ENCODE assay signal across 8 cellular contexts in genomic region chr16:88705746-88706287, GRCh38. TPM values are rescaled to one million over a fixed set of nuclear protein-coding genes. Genes with fewer than 3 reads are reported as not detected.
A peak's percentile ranks its signal among the peaks of the same experiment; 100 is the strongest.
DNase-seq lines count a peak whose midpoint lies in the region; ATAC-seq and TF ChIP-seq lines count a peak whose summit lies in the region.

No MANE protein-coding gene starts in this region.

- H3K27me3 Mint-ChIP-seq in brain = no peaks in the 10 kb centered on the region

- in situ Hi-C loops in GM13976 (cut with MboI; ENCODE audit: low sequenced_read_pairs, unreplicated experiment) = no loop called here

- DNase-seq in Jurkat, Clone E6-1 (ENCODE audit: low read depth, low spot score) = no peak
- DNase-seq in left lobe of liver (ENCODE audit: low spot score) (no peak), thoracic aorta (ENCODE audit: low spot score) (no peak), GM13976 (ENCODE audit: low spot score) (no peak), T1000 (lab: John Stamatoyannopoulos, UW) (no peak)

- H3K27ac Mint-ChIP-seq in brain = peak overlapping the region; percentile 50 to 93 (median 86)

- H3K36me3 ChIP-seq in DOHH2 (ENCODE audit: control insufficient read depth, low read length) (peaks cover 20% of the 10 kb centered on the region), thoracic aorta (peaks cover 2% of the 10 kb centered on the region)

- no peaks in the 10 kb centered on the region for H3K9me3 ChIP-seq in DOHH2 (ENCODE audit: control insufficient read depth, insufficient read depth, low read length)
- H3K9me3 ChIP-seq in thoracic aorta = no peaks in the 10 kb centered on the region

- H3K4me1 Mint-ChIP-seq in brain = peaks cover 29% of the 10 kb centered on the region

- no peaks in the 10 kb centered on the region for H3K9me3 Mint-ChIP-seq in brain

- H3F3A ChIP-seq in DOHH2 (ENCODE audit: control insufficient read depth, insufficient read depth) = peaks cover 15% of the 10 kb centered on the region

- H3K4me3 Mint-ChIP-seq in brain = peak overlapping the region; percentile 89 to 94 (median 92)

- H3K4me1 ChIP-seq in DOHH2 (ENCODE audit: control insufficient read depth, low read length) = peaks cover 65% of the 10 kb centered on the region
- H3K4me1 ChIP-seq in thoracic aorta (ENCODE audit: control insufficient read depth in 1 of 2, low read depth in 2 of 2) = peaks cover 24 to 35% of the 10 kb centered on the region in 2 donors

- H3K27me3 ChIP-seq in DOHH2 (ENCODE audit: control insufficient read depth, low read length) = no peaks in the 10 kb centered on the region
- no peaks in the 10 kb centered on the region for H3K27me3 ChIP-seq in thoracic aorta (replicated peaks; ENCODE audit: insufficient read depth)

- no peak for TF ChIP-seq CTCF in DOHH2 (IDR thresholded peaks at IDR 0.05; ENCODE audit: low read depth, low read length, poor library complexity, severe bottlenecking)
- TF ChIP-seq CTCF in brain (conservative IDR thresholded peaks at IDR 0.05) = no peak
- TF ChIP-seq CTCF in thoracic aorta (IDR thresholded peaks at IDR 0.05) = no peak
- TF ChIP-seq CTCF in GM13976 (IDR thresholded peaks at IDR 0.05; ENCODE audit: borderline replicate concordance, control extremely low read depth, extremely low read depth, insufficient read depth, missing control alignments) = no peak

- peak overlapping the region; percentile 83 for H3K4me2 ChIP-seq in DOHH2 (ENCODE audit: low read length)

- H3K27ac ChIP-seq in DOHH2 (ENCODE audit: low read depth, low read length) (peak overlapping the region; percentile 27), thoracic aorta (peak overlapping the region; percentile 51 to 62)

- peak; percentile 9 for ATAC-seq in GM21526 (IDR thresholded peaks at IDR 0.05; ENCODE audit: low FRiP score, unreplicated experiment)
- ATAC-seq in left lobe of liver = peak; percentile 36
- ATAC-seq in thoracic aorta (ENCODE audit: insufficient number of reproducible peaks, low FRiP score, low read depth) = peak; percentile 20

- H3K4me3 ChIP-seq in DOHH2 (ENCODE audit: low read length) (peak overlapping the region; percentile 81), thoracic aorta (peak overlapping the region; percentile 99)
- peak overlapping the region; percentile 60 for H3K4me3 ChIP-seq in Jurkat, Clone E6-1 (ENCODE audit: low read length)

- H3K9me2 ChIP-seq in DOHH2 (replicated peaks; ENCODE audit: control insufficient read depth, low read length) = no peaks in the 10 kb centered on the region

- H4K20me1 ChIP-seq in DOHH2 (ENCODE audit: control insufficient read depth, insufficient read depth, low read depth, low read length) = peaks cover 12% of the 10 kb centered on the region; the same call in 1 of the 2 replicates

- H3K79me2 ChIP-seq in DOHH2 (ENCODE audit: control insufficient read depth, low read length) = peaks cover 91% of the 10 kb centered on the region

- H3K36me3 Mint-ChIP-seq in brain = no peaks in the 10 kb centered on the region

RNA-seq across cellular contexts. Expression of gene RNF166, which starts 0.4 kb away (rescaled TPM):
- 48.5 TPM for polyA plus RNA-seq in Jurkat, Clone E6-1 (2012; ENCODE audit: insufficient read depth, insufficient read length)
- polyA plus RNA-seq in brain (ENCODE audit: insufficient read depth, low read depth, low replicate concordance) = 22.2 TPM
- 10.4 TPM for total RNA-seq in left lobe of liver
- total RNA-seq in thoracic aorta = 10 to 100 TPM; 20.7 to 36.6 TPM

RNA-seq across cellular contexts. Expression of gene CTU2, which starts 0.5 kb away (rescaled TPM):
- polyA plus RNA-seq in Jurkat, Clone E6-1 (2012; ENCODE audit: insufficient read depth, insufficient read length) = 21.2 TPM
- 24.6 TPM for polyA plus RNA-seq in brain (ENCODE audit: insufficient read depth, low read depth, low replicate concordance)
- total RNA-seq in left lobe of liver (8.3 TPM), thoracic aorta (10 to 100 TPM; 11.1 to 21.0 TPM)

RNA-seq across cellular contexts. Expression of gene SNAI3, which starts 19.5 kb away (rescaled TPM):
- polyA plus RNA-seq in Jurkat, Clone E6-1 (2012; ENCODE audit: insufficient read depth, insufficient read length) = 1.2 TPM
- polyA plus RNA-seq in brain (ENCODE audit: insufficient read depth, low read depth, low replicate concordance) = 1.2 TPM
- 0.43 TPM for total RNA-seq in left lobe of liver
- total RNA-seq in thoracic aorta = under 1 TPM in 1 of 2 donors, not detected in 1; 0.27 TPM

RNA-seq across cellular contexts. Expression of gene MVD, which starts 42.9 kb away (rescaled TPM):
- 91.1 TPM for polyA plus RNA-seq in Jurkat, Clone E6-1 (2012; ENCODE audit: insufficient read depth, insufficient read length)
- 63.6 TPM for polyA plus RNA-seq in brain (ENCODE audit: insufficient read depth, low read depth, low replicate concordance)
- 16.2 TPM for total RNA-seq in left lobe of liver
- total RNA-seq in thoracic aorta = 10 to 100 TPM; 22.4 to 38.9 TPM

RNA-seq across cellular contexts. Expression of gene CYBA, which starts 55.0 kb away (rescaled TPM):
- polyA plus RNA-seq in Jurkat, Clone E6-1 (2012; ENCODE audit: insufficient read depth, insufficient read length) = 176 TPM
- 83.9 TPM for polyA plus RNA-seq in brain (ENCODE audit: insufficient read depth, low read depth, low replicate concordance)
- total RNA-seq in left lobe of liver (32.5 TPM), thoracic aorta (100 to 1,000 TPM; 169 to 295 TPM)
